37 cellular contexts compared by ENCODE assay signal in genomic region chr6:76000629-76001028, GRCh38.
"Had no signal": no experiment of that assay in that cellular context is flagged by ENCODE, and none has a peak within 500 bp of the region (broad histone marks: within the 10 kb centered on the region; RNA-seq: fewer than 3 reads in every experiment).

No MANE protein-coding gene starts in this region.

- H3K27ac ChIP-seq: ascending aorta, cardiac muscle cell, VCaP had no signal

- DNase-seq: activated B cell treated with CpG ODN at 0.5 μM for 24 hours; activated CD4-positive, alpha-beta memory T cell treated with anti-CD3 and anti-CD28 coated beads for 36 hours; activated CD4-positive, alpha-beta T cell treated with anti-CD3 and anti-CD28 coated beads for 4 hours; activated CD4-positive, alpha-beta T cell treated with anti-CD3 and anti-CD28 coated beads, Interleukin-2, amount 10 ng/mL, durations not matched to agents 24 days and 14 days; activated CD4-positive, alpha-beta T cell treated with anti-CD3 and anti-CD28 coated beads, Interleukin-2, amount 50 U/mL, for 1 hour; activated CD4-positive, alpha-beta T cell treated with anti-CD3 and anti-CD28 coated beads, Interleukin-2, amount 50 U/mL, for 4 hours; activated CD4-positive, CD25-positive, alpha-beta regulatory T cell treated with anti-CD3 and anti-CD28 coated beads, Interleukin-2, amount 50 U/mL, for 72 hours; activated CD8-positive, alpha-beta memory T cell treated with anti-CD3 and anti-CD28 coated beads for 24 hours; activated CD8-positive, alpha-beta memory T cell treated with anti-CD3 and anti-CD28 coated beads, Interleukin-2, amount 10 ng/mL, durations not matched to agents 7 days and 5 days; activated CD8-positive, alpha-beta memory T cell treated with anti-CD3 and anti-CD28 coated beads, Interleukin-2, amount 50 U/mL, for 48 hours; activated CD8-positive, alpha-beta T cell treated with anti-CD3 and anti-CD28 coated beads, Interleukin-2, amount 10 ng/mL, durations not matched to agents 7 days and 5 days; activated effector memory CD4-positive, alpha-beta T cell treated with Interleukin-2 at 50 U/mL for 16 hours; activated gamma-delta T cell; activated naive CD4-positive, alpha-beta T cell treated with anti-CD3 and anti-CD28 coated beads, Interleukin-2, amount 10 ng/mL, durations not matched to agents 7 days and 5 days; activated naive CD4-positive, alpha-beta T cell treated with Interleukin-2 at 50 U/mL for 16 hours; activated naive CD8-positive, alpha-beta T cell treated with anti-CD3 and anti-CD28 coated beads, Interleukin-2, amount 10 ng/mL, durations not matched to agents 7 days and 5 days; activated naive CD8-positive, alpha-beta T cell treated with anti-CD3 and anti-CD28 coated beads, Interleukin-2, amount 50 U/mL, for 24 hours; activated T-cell treated with anti-CD3 and anti-CD28 coated beads, Interleukin-2, amount 50 U/mL, for 24 hours; activated T-cell treated with anti-CD3 and anti-CD28 coated beads, Interleukin-2, amount 50 U/mL, for 48 hours; amygdala; anterior cingulate cortex; caudate nucleus; cerebellar nuclear complex; T-helper 2 cell; T-helper 9 cell had no signal

- H3K9me3 Mint-ChIP-seq: activated B cell treated with CpG ODN at 0.5 μM for 24 hours; activated CD4-positive, alpha-beta memory T cell treated with anti-CD3 and anti-CD28 coated beads for 36 hours; activated CD4-positive, alpha-beta T cell treated with anti-CD3 and anti-CD28 coated beads, Interleukin-2, amount 10 ng/mL, durations not matched to agents 24 days and 14 days; activated naive CD4-positive, alpha-beta T cell treated with anti-CD3 and anti-CD28 coated beads, Interleukin-2, amount 10 ng/mL, durations not matched to agents 7 days and 5 days; activated naive CD4-positive, alpha-beta T cell treated with anti-CD3 and anti-CD28 coated beads, Interleukin-2, amount 50 U/mL, for 24 hours; activated naive CD8-positive, alpha-beta T cell treated with anti-CD3 and anti-CD28 coated beads, Interleukin-2, amount 10 ng/mL, durations not matched to agents 7 days and 5 days; activated naive CD8-positive, alpha-beta T cell treated with anti-CD3 and anti-CD28 coated beads, Interleukin-2, amount 50 U/mL, for 24 hours; activated T-cell treated with anti-CD3 and anti-CD28 coated beads, Interleukin-2, amount 50 U/mL, for 24 hours; activated T-helper 2 cell treated with anti-CD3 and anti-CD28 coated beads, Interferon-gamma antibody, Interleukin-2, Interleukin-4, amounts not matched to agents 10 μg/mL and 5 μg/mL and 100 μg/mL, durations not matched to agents 14 hours and 24 hours and 36 hours; central memory CD8-positive, alpha-beta T cell; T-helper 1 cell treated with Interleukin-12 subunit alpha and Interleukin-12 subunit beta and Interleukin-4 antibody, amounts not matched to agents 30 μg/mL and 1 μg/mL, for 36 hours; T-helper 2 cell treated with Interferon-gamma antibody and Interleukin-4, amounts not matched to agents 5 μg/mL and 100 μg/mL, for 36 hours had no signal

- H3K27ac Mint-ChIP-seq: activated B cell treated with CpG ODN at 0.5 μM for 24 hours; activated CD4-positive, alpha-beta memory T cell treated with anti-CD3 and anti-CD28 coated beads for 36 hours; activated CD4-positive, alpha-beta T cell treated with anti-CD3 and anti-CD28 coated beads, Interleukin-2, amount 10 ng/mL, durations not matched to agents 24 days and 14 days; activated CD8-positive, alpha-beta memory T cell treated with anti-CD3 and anti-CD28 coated beads, Interleukin-2, amount 10 ng/mL, durations not matched to agents 7 days and 5 days; activated CD8-positive, alpha-beta T cell treated with anti-CD3 and anti-CD28 coated beads, Interleukin-2, amount 10 ng/mL, durations not matched to agents 7 days and 5 days; activated naive CD4-positive, alpha-beta T cell treated with anti-CD3 and anti-CD28 coated beads, Interleukin-2, amount 10 ng/mL, durations not matched to agents 7 days and 5 days; activated naive CD4-positive, alpha-beta T cell treated with anti-CD3 and anti-CD28 coated beads, Interleukin-2, amount 50 U/mL, for 24 hours; activated naive CD8-positive, alpha-beta T cell; activated naive CD8-positive, alpha-beta T cell treated with anti-CD3 and anti-CD28 coated beads, Interleukin-2, amount 10 ng/mL, durations not matched to agents 7 days and 5 days; activated naive CD8-positive, alpha-beta T cell treated with anti-CD3 and anti-CD28 coated beads, Interleukin-2, amount 50 U/mL, for 24 hours; activated T-cell treated with anti-CD3 and anti-CD28 coated beads, Interleukin-2, amount 50 U/mL, for 24 hours; activated T-helper 2 cell treated with anti-CD3 and anti-CD28 coated beads, Interferon-gamma antibody, Interleukin-2, Interleukin-4, amounts not matched to agents 10 μg/mL and 5 μg/mL and 100 μg/mL, durations not matched to agents 14 hours and 24 hours and 36 hours; brain; T-helper 1 cell treated with Interleukin-12 subunit alpha and Interleukin-12 subunit beta and Interleukin-4 antibody, amounts not matched to agents 30 μg/mL and 1 μg/mL, for 36 hours; T-helper 2 cell treated with Interferon-gamma antibody and Interleukin-4, amounts not matched to agents 5 μg/mL and 100 μg/mL, for 36 hours had no signal

- H3K36me3 ChIP-seq: ascending aorta, cardiac muscle cell had no signal

- ATAC-seq: activated CD8-positive, alpha-beta memory T cell treated with anti-CD3 and anti-CD28 coated beads, Interleukin-2, amount 10 ng/mL, durations not matched to agents 7 days and 5 days; activated CD8-positive, alpha-beta T cell treated with anti-CD3 and anti-CD28 coated beads, Interleukin-2, amount 10 ng/mL, durations not matched to agents 7 days and 5 days; activated naive CD8-positive, alpha-beta T cell treated with anti-CD3 and anti-CD28 coated beads, Interleukin-2, amount 50 U/mL, for 24 hours had no signal

- H3K27me3 Mint-ChIP-seq: activated B cell treated with CpG ODN at 0.5 μM for 24 hours; activated CD4-positive, alpha-beta memory T cell treated with anti-CD3 and anti-CD28 coated beads for 36 hours; activated CD4-positive, alpha-beta T cell treated with anti-CD3 and anti-CD28 coated beads, Interleukin-2, amount 10 ng/mL, durations not matched to agents 24 days and 14 days; activated CD8-positive, alpha-beta memory T cell treated with anti-CD3 and anti-CD28 coated beads, Interleukin-2, amount 10 ng/mL, durations not matched to agents 7 days and 5 days; activated naive CD4-positive, alpha-beta T cell treated with anti-CD3 and anti-CD28 coated beads, Interleukin-2, amount 10 ng/mL, durations not matched to agents 7 days and 5 days; activated naive CD4-positive, alpha-beta T cell treated with anti-CD3 and anti-CD28 coated beads, Interleukin-2, amount 50 U/mL, for 24 hours; activated naive CD8-positive, alpha-beta T cell; activated naive CD8-positive, alpha-beta T cell treated with anti-CD3 and anti-CD28 coated beads, Interleukin-2, amount 10 ng/mL, durations not matched to agents 7 days and 5 days; activated naive CD8-positive, alpha-beta T cell treated with anti-CD3 and anti-CD28 coated beads, Interleukin-2, amount 50 U/mL, for 24 hours; activated T-cell treated with anti-CD3 and anti-CD28 coated beads, Interleukin-2, amount 50 U/mL, for 24 hours; brain; central memory CD8-positive, alpha-beta T cell had no signal

- H3K36me3 Mint-ChIP-seq: activated CD4-positive, alpha-beta memory T cell treated with anti-CD3 and anti-CD28 coated beads for 36 hours; activated CD8-positive, alpha-beta memory T cell treated with anti-CD3 and anti-CD28 coated beads, Interleukin-2, amount 10 ng/mL, durations not matched to agents 7 days and 5 days; activated naive CD4-positive, alpha-beta T cell treated with anti-CD3 and anti-CD28 coated beads, Interleukin-2, amount 10 ng/mL, durations not matched to agents 7 days and 5 days; activated naive CD4-positive, alpha-beta T cell treated with anti-CD3 and anti-CD28 coated beads, Interleukin-2, amount 50 U/mL, for 24 hours; activated naive CD8-positive, alpha-beta T cell; activated naive CD8-positive, alpha-beta T cell treated with anti-CD3 and anti-CD28 coated beads, Interleukin-2, amount 10 ng/mL, durations not matched to agents 7 days and 5 days; brain had no signal

- H3K4me1 Mint-ChIP-seq: activated B cell treated with CpG ODN at 0.5 μM for 24 hours; activated CD4-positive, alpha-beta T cell treated with anti-CD3 and anti-CD28 coated beads, Interleukin-2, amount 10 ng/mL, durations not matched to agents 24 days and 14 days; activated CD8-positive, alpha-beta memory T cell treated with anti-CD3 and anti-CD28 coated beads, Interleukin-2, amount 10 ng/mL, durations not matched to agents 7 days and 5 days; activated naive CD4-positive, alpha-beta T cell treated with anti-CD3 and anti-CD28 coated beads, Interleukin-2, amount 10 ng/mL, durations not matched to agents 7 days and 5 days; activated naive CD4-positive, alpha-beta T cell treated with anti-CD3 and anti-CD28 coated beads, Interleukin-2, amount 50 U/mL, for 24 hours; activated naive CD8-positive, alpha-beta T cell treated with anti-CD3 and anti-CD28 coated beads, Interleukin-2, amount 10 ng/mL, durations not matched to agents 7 days and 5 days; activated naive CD8-positive, alpha-beta T cell treated with anti-CD3 and anti-CD28 coated beads, Interleukin-2, amount 50 U/mL, for 24 hours; central memory CD8-positive, alpha-beta T cell had no signal

- H3K4me1 ChIP-seq: ascending aorta had no signal

- H3K4me3 ChIP-seq: ascending aorta, cardiac muscle cell had no signal

- H3K4me3 Mint-ChIP-seq: activated B cell treated with CpG ODN at 0.5 μM for 24 hours; activated CD4-positive, alpha-beta memory T cell treated with anti-CD3 and anti-CD28 coated beads for 36 hours; activated CD4-positive, alpha-beta T cell treated with anti-CD3 and anti-CD28 coated beads, Interleukin-2, amount 10 ng/mL, durations not matched to agents 24 days and 14 days; activated CD8-positive, alpha-beta memory T cell treated with anti-CD3 and anti-CD28 coated beads, Interleukin-2, amount 10 ng/mL, durations not matched to agents 7 days and 5 days; activated CD8-positive, alpha-beta T cell treated with anti-CD3 and anti-CD28 coated beads, Interleukin-2, amount 10 ng/mL, durations not matched to agents 7 days and 5 days; activated naive CD4-positive, alpha-beta T cell treated with anti-CD3 and anti-CD28 coated beads, Interleukin-2, amount 10 ng/mL, durations not matched to agents 7 days and 5 days; activated naive CD4-positive, alpha-beta T cell treated with anti-CD3 and anti-CD28 coated beads, Interleukin-2, amount 50 U/mL, for 24 hours; activated naive CD8-positive, alpha-beta T cell; activated naive CD8-positive, alpha-beta T cell treated with anti-CD3 and anti-CD28 coated beads, Interleukin-2, amount 10 ng/mL, durations not matched to agents 7 days and 5 days; activated naive CD8-positive, alpha-beta T cell treated with anti-CD3 and anti-CD28 coated beads, Interleukin-2, amount 50 U/mL, for 24 hours; activated T-cell treated with anti-CD3 and anti-CD28 coated beads, Interleukin-2, amount 50 U/mL, for 24 hours; brain; central memory CD8-positive, alpha-beta T cell; T-helper 1 cell treated with Interleukin-12 subunit alpha and Interleukin-12 subunit beta and Interleukin-4 antibody, amounts not matched to agents 30 μg/mL and 1 μg/mL, for 36 hours; T-helper 2 cell treated with Interferon-gamma antibody and Interleukin-4, amounts not matched to agents 5 μg/mL and 100 μg/mL, for 36 hours had no signal

- H3K9me3 ChIP-seq: ascending aorta had no signal

- FAIRE-seq: bronchial epithelial cell, TTC549 had no signal

- H3K27me3 ChIP-seq: ascending aorta, cardiac muscle cell had no signal
